ENCODE assay signal across 32 cellular contexts in genomic region chr11:75664366-75664765, GRCh38. TPM values are rescaled to one million over a fixed set of nuclear protein-coding genes. Genes with fewer than 3 reads are reported as not detected.
"Had no signal": no experiment of that assay in that cellular context is flagged by ENCODE, and none has a peak within 500 bp of the region (broad histone marks: within the 10 kb centered on the region; RNA-seq: fewer than 3 reads in every experiment).

No MANE protein-coding gene starts in this region.

- ATAC-seq: activated naive CD4-positive, alpha-beta T cell treated with anti-CD3 and anti-CD28 coated beads, Interleukin-2, amount 50 U/mL, for 72 hours; activated T-cell treated with anti-CD3 and anti-CD28 coated beads, Interleukin-2, amount 50 U/mL, for 4 hours; Panc1; Right ventricle myocardium inferior had no signal

- H3K36me3 ChIP-seq: brain microvascular endothelial cell, cardiac muscle cell, MG63 had no signal

- H3K27ac Mint-ChIP-seq: activated CD4-positive, alpha-beta memory T cell treated with anti-CD3 and anti-CD28 coated beads for 36 hours; activated CD4-positive, alpha-beta T cell treated with anti-CD3 and anti-CD28 coated beads, Interleukin-2, amount 10 ng/mL, durations not matched to agents 7 days and 5 days; activated naive CD4-positive, alpha-beta T cell treated with anti-CD3 and anti-CD28 coated beads, Interleukin-2, amount 50 U/mL, for 72 hours had no signal

- H3K27ac ChIP-seq: brain microvascular endothelial cell, cardiac muscle cell, VCaP had no signal

- H3K9me3 Mint-ChIP-seq: activated CD4-positive, alpha-beta memory T cell treated with anti-CD3 and anti-CD28 coated beads for 36 hours; activated CD4-positive, alpha-beta T cell treated with anti-CD3 and anti-CD28 coated beads, Interleukin-2, amount 10 ng/mL, durations not matched to agents 7 days and 5 days; activated naive CD4-positive, alpha-beta T cell treated with anti-CD3 and anti-CD28 coated beads, Interleukin-2, amount 50 U/mL, for 72 hours; activated T-cell treated with anti-CD3 and anti-CD28 coated beads, Interleukin-2, amount 50 U/mL, for 4 hours had no signal

- H3K4me3 ChIP-seq: cardiac muscle cell, MG63 had no signal

- H3K9ac ChIP-seq: SK-N-SH had no signal

- H3K36me3 Mint-ChIP-seq: activated CD4-positive, alpha-beta memory T cell treated with anti-CD3 and anti-CD28 coated beads for 36 hours had no signal

- DNase-seq: activated CD4-positive, alpha-beta memory T cell treated with anti-CD3 and anti-CD28 coated beads for 36 hours; activated CD4-positive, alpha-beta T cell treated with anti-CD3 and anti-CD28 coated beads, Interleukin-2, amount 10 ng/mL, durations not matched to agents 7 days and 5 days; activated CD4-positive, CD25-positive, alpha-beta regulatory T cell; activated CD8-positive, alpha-beta memory T cell treated with anti-CD3 and anti-CD28 coated beads for 24 hours; activated effector memory CD4-positive, alpha-beta T cell treated with anti-CD3 and anti-CD28 coated beads, Interleukin-2, amount 50 U/mL, for 16 hours; activated naive CD4-positive, alpha-beta T cell treated with Interleukin-2 at 50 U/mL for 16 hours; activated T-cell treated with anti-CD3 and anti-CD28 coated beads, Interleukin-2, amount 50 U/mL, for 4 hours; amygdala; brain microvascular endothelial cell; MG63; MV-4-11; NCI-H1092 treated with DMSO at 0.1 percent for 48 hours; NCI-H1417 treated with DMSO at 0.1 percent for 48 hours; NCI-H1694; NCI-H2029; NCI-H2107; NCI-H2171 treated with DMSO at 0.1 percent for 48 hours; NCI-H226; NCI-H526; NCI-H774; NK-92 treated with Interleukin-12 subunit alpha and Interleukin-12 subunit beta, amount 100 ng/mL, for 24 hours; RPMI8226; SK-N-SH; T-helper 1 cell had no signal

- H3K9me3 ChIP-seq: MG63 had no signal

- H3K4me3 Mint-ChIP-seq: activated CD4-positive, alpha-beta memory T cell treated with anti-CD3 and anti-CD28 coated beads for 36 hours; activated CD4-positive, alpha-beta T cell treated with anti-CD3 and anti-CD28 coated beads, Interleukin-2, amount 10 ng/mL, durations not matched to agents 7 days and 5 days; activated T-cell treated with anti-CD3 and anti-CD28 coated beads, Interleukin-2, amount 50 U/mL, for 4 hours had no signal

RNA-seq across cellular contexts. Expression of gene MAP6, which starts 4.5 kb away (rescaled TPM):
- total RNA-seq: activated T-cell treated with anti-CD3 and anti-CD28 coated beads, Interleukin-2, amount 50 U/mL, for 4 hours had no signal

RNA-seq across cellular contexts. Expression of gene MOGAT2, which starts 53.3 kb away (rescaled TPM):
- total RNA-seq: activated CD4-positive, alpha-beta memory T cell treated with anti-CD3 and anti-CD28 coated beads for 36 hours; activated CD4-positive, alpha-beta T cell treated with anti-CD3 and anti-CD28 coated beads, Interleukin-2, amount 10 ng/mL, durations not matched to agents 7 days and 5 days; activated naive CD4-positive, alpha-beta T cell treated with anti-CD3 and anti-CD28 coated beads, Interleukin-2, amount 50 U/mL, for 72 hours; astrocyte; NCI-H460; T-helper 2 cell treated with Interferon-gamma antibody and Interleukin-4, amounts not matched to agents 100 ng/mL and 5 ng/mL, for 36 hours had no signal
- polyA plus RNA-seq: cardiac muscle cell had no signal
